Comparison of ENCODE assay signal across 2 cellular contexts in the genomic region with DNA sequence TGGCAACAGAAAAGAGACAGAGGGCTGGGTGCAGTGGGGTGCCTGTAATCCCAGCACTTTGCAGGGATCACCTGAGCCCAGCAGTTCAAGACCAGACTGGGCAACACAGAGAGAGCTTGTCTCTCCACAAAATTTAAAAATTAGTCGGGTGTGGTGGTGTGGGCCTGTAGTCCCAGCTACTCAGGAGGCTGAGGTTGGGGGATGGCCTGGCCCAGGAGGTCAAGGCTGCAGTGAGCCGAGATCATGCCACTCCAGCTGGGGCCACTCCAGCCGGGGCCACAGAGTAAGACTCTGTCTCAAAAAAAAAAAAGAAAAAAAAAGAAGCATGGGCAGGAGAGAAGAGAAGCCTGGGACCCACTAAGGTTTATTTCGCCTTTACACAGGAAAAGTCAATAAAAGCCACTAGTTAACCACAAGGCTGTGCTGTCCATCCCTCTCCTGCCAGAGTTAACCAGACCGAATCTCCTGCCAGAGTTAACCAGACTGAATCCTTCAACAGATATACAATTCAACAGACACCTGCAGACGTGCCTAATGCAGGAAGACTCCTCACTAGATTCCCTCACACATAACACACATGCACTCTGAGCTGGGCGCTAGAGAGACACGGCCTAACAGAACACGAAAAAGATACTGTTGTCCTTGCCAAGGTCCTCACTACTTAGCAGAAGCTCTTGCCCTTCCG.
TF ChIP-seq lines count a peak whose summit lies in the region.

No MANE protein-coding gene starts in this region.

TF ChIP-seq in GM23338, 12 proteins besides CTCF, POLR2A, EP300 and RAD21 (continues in another document):
- TF ChIP-seq CREB1 (CRISPR knock-in tag; IDR thresholded peaks at IDR 0.05; ENCODE audit: low read depth) (no peak), NANOG (IDR thresholded peaks at IDR 0.05; ENCODE audit: borderline replicate concordance) (no peak), JUNB (IDR thresholded peaks at IDR 0.05; ENCODE audit: unreplicated experiment) (no peak), STAT1 (IDR thresholded peaks at IDR 0.05; ENCODE audit: unreplicated experiment) (no peak), EZH2 (IDR thresholded peaks at IDR 0.05; ENCODE audit: low read depth, unreplicated experiment) (no peak), POLR2AphosphoS5 (IDR thresholded peaks at IDR 0.05; ENCODE audit: low read depth) (no peak), EZH2phosphoT487 (IDR thresholded peaks at IDR 0.05; ENCODE audit: unreplicated experiment) (no peak)
- TF ChIP-seq, protein P1, sequence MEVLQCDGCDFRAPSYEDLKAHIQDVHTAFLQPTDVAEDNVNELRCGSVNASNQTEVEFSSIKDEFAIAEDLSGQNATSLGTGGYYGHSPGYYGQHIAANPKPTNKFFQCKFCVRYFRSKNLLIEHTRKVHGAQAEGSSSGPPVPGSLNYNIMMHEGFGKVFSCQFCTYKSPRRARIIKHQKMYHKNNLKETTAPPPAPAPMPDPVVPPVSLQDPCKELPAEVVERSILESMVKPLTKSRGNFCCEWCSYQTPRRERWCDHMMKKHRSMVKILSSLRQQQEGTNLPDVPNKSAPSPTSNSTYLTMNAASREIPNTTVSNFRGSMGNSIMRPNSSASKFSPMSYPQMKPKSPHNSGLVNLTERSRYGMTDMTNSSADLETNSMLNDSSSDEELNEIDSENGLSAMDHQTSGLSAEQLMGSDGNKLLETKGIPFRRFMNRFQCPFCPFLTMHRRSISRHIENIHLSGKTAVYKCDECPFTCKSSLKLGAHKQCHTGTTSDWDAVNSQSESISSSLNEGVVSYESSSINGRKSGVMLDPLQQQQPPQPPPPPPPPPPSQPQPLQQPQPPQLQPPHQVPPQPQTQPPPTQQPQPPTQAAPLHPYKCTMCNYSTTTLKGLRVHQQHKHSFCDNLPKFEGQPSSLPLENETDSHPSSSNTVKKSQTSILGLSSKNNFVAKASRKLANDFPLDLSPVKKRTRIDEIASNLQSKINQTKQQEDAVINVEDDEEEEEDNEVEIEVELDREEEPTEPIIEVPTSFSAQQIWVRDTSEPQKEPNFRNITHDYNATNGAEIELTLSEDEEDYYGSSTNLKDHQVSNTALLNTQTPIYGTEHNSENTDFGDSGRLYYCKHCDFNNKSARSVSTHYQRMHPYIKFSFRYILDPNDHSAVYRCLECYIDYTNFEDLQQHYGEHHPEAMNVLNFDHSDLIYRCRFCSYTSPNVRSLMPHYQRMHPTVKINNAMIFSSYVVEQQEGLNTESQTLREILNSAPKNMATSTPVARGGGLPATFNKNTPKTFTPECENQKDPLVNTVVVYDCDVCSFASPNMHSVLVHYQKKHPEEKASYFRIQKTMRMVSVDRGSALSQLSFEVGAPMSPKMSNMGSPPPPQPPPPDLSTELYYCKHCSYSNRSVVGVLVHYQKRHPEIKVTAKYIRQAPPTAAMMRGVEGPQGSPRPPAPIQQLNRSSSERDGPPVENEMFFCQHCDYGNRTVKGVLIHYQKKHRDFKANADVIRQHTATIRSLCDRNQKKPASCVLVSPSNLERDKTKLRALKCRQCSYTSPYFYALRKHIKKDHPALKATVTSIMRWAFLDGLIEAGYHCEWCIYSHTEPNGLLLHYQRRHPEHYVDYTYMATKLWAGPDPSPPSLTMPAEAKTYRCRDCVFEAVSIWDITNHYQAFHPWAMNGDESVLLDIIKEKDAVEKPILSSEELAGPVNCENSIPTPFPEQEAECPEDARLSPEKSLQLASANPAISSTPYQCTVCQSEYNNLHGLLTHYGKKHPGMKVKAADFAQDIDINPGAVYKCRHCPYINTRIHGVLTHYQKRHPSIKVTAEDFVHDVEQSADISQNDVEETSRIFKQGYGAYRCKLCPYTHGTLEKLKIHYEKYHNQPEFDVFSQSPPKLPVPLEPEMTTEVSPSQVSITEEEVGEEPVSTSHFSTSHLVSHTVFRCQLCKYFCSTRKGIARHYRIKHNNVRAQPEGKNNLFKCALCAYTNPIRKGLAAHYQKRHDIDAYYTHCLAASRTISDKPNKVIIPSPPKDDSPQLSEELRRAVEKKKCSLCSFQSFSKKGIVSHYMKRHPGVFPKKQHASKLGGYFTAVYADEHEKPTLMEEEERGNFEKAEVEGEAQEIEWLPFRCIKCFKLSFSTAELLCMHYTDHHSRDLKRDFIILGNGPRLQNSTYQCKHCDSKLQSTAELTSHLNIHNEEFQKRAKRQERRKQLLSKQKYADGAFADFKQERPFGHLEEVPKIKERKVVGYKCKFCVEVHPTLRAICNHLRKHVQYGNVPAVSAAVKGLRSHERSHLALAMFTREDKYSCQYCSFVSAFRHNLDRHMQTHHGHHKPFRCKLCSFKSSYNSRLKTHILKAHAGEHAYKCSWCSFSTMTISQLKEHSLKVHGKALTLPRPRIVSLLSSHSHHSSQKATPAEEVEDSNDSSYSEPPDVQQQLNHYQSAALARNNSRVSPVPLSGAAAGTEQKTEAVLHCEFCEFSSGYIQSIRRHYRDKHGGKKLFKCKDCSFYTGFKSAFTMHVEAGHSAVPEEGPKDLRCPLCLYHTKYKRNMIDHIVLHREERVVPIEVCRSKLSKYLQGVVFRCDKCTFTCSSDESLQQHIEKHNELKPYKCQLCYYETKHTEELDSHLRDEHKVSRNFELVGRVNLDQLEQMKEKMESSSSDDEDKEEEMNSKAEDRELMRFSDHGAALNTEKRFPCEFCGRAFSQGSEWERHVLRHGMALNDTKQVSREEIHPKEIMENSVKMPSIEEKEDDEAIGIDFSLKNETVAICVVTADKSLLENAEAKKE (CRISPR knock-in tag; IDR thresholded peaks at IDR 0.05), result no peak
- TF ChIP-seq, protein P2, sequence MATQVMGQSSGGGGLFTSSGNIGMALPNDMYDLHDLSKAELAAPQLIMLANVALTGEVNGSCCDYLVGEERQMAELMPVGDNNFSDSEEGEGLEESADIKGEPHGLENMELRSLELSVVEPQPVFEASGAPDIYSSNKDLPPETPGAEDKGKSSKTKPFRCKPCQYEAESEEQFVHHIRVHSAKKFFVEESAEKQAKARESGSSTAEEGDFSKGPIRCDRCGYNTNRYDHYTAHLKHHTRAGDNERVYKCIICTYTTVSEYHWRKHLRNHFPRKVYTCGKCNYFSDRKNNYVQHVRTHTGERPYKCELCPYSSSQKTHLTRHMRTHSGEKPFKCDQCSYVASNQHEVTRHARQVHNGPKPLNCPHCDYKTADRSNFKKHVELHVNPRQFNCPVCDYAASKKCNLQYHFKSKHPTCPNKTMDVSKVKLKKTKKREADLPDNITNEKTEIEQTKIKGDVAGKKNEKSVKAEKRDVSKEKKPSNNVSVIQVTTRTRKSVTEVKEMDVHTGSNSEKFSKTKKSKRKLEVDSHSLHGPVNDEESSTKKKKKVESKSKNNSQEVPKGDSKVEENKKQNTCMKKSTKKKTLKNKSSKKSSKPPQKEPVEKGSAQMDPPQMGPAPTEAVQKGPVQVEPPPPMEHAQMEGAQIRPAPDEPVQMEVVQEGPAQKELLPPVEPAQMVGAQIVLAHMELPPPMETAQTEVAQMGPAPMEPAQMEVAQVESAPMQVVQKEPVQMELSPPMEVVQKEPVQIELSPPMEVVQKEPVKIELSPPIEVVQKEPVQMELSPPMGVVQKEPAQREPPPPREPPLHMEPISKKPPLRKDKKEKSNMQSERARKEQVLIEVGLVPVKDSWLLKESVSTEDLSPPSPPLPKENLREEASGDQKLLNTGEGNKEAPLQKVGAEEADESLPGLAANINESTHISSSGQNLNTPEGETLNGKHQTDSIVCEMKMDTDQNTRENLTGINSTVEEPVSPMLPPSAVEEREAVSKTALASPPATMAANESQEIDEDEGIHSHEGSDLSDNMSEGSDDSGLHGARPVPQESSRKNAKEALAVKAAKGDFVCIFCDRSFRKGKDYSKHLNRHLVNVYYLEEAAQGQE (IDR thresholded peaks at IDR 0.05; ENCODE audit: unreplicated experiment), result no peak

TF ChIP-seq in WTC11, 78 proteins besides CTCF, POLR2A, EP300 and RAD21:
- TF ChIP-seq ZNF219 (CRISPR knock-in tag; IDR thresholded peaks at IDR 0.05; ENCODE audit: borderline replicate concordance), result no peak
TF ChIP-seq in WTC11: peak in this region for 0.
